22 cellular contexts compared by ENCODE assay signal in the genomic region with DNA sequence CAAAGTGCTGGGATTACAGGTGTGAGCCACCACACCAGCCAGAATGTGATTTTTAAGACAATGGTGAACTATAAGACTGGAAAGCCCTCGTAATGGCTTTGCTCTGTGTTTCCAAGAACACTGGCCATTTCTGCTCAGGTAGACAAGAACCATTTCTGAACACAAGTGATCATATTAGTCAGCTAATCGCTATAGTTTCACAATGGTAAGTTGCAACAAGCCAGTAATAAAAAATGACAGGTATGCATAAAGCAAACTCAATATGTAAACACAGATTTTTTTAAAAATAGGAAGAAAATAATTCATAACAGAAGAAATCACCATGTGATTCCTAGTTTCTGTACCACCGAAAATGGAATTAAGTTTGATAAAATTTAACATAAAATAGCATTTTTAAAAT.
DNase-seq lines count a peak whose midpoint lies in the region; ATAC-seq and TF ChIP-seq lines count a peak whose summit lies in the region.
"Had no signal": no experiment of that assay in that cellular context is flagged by ENCODE, and none has a peak within 500 bp of the region (broad histone marks: within the 10 kb centered on the region; RNA-seq: fewer than 3 reads in every experiment).

No MANE protein-coding gene starts in this region.

- no peaks in the 10 kb centered on the region for H3K9me2 ChIP-seq in PC-3 (replicated peaks; ENCODE audit: low read length)
- H3K9me2 ChIP-seq: SK-N-SH had no signal

- no peaks in the 10 kb centered on the region; the same call in 1 of the 2 replicates for H3K79me2 ChIP-seq in PC-3 (ENCODE audit: low read length)

- H3K9me3 Mint-ChIP-seq in Caco-2 (ENCODE audit: unreplicated experiment) = peaks cover 9% of the 10 kb centered on the region
- H3K9me3 Mint-ChIP-seq: CD8-positive, alpha-beta T cell; HFFc6; T-helper 1 cell treated with Interleukin-12 subunit alpha and Interleukin-12 subunit beta and Interleukin-4 antibody, amounts not matched to agents 30 μg/mL and 1 μg/mL, for 36 hours had no signal

- peak overlapping the region; percentile 56 for H3K27ac ChIP-seq in PC-3 (ENCODE audit: low read length)
- H3K27ac ChIP-seq: HL-60 had no signal

- peak overlapping the region; percentile 34; the same call in 1 of the 2 replicates for H3K4me2 ChIP-seq in PC-3 (ENCODE audit: low read length)
- H3K4me2 ChIP-seq: SK-N-SH had no signal

- no peaks in the 10 kb centered on the region for H4K20me1 ChIP-seq in PC-3 (ENCODE audit: low read length)

- peaks cover 5% of the 10 kb centered on the region for H3F3A ChIP-seq in PC-3 (ENCODE audit: low read length, unreplicated experiment)

- TF ChIP-seq CTCF in Caco-2 (IDR thresholded peaks at IDR 0.05; ENCODE audit: insufficient read depth in 1 of 2, low read depth in 1 of 2, low read length in 1 of 2, severe bottlenecking in 1 of 2, unreplicated experiment in 1 of 2) (no peak), PC-3 (conservative IDR thresholded peaks at IDR 0.05; ENCODE audit: low read depth, low read length) (no peak)

- no peak overlapping the region for H3K9ac ChIP-seq in PC-3 (ENCODE audit: low read length)
- H3K9ac ChIP-seq: SK-N-SH had no signal

- BruUV-seq in Caco-2 (replicated peaks; lab: Mats Ljungman, UMichigan) (no TSS peak), PC-3 (replicated peaks; lab: Mats Ljungman, UMichigan) (no TSS peak)

- H3K36me3 ChIP-seq in Caco-2 (ENCODE audit: control insufficient read depth, insufficient read depth, low read length) = no peaks in the 10 kb centered on the region
- no peaks in the 10 kb centered on the region for H3K36me3 ChIP-seq in PC-3 (ENCODE audit: low read depth, low read length)
- H3K36me3 ChIP-seq: HAP-1 had no signal

- no peaks in the 10 kb centered on the region for H3K27me3 ChIP-seq in Caco-2 (replicated peaks; ENCODE audit: control insufficient read depth, insufficient read depth, low read length)
- no peaks in the 10 kb centered on the region for H3K27me3 ChIP-seq in PC-3 (ENCODE audit: low read length)

- intact Hi-C loops in Caco-2 (cut with micrococcal nuclease; ENCODE audit: unreplicated experiment) = no loop called here
- intact Hi-C loops in PC-3 (cut with micrococcal nuclease) = no loop called here

- peaks cover 38% of the 10 kb centered on the region for H3K4me1 ChIP-seq in Caco-2
- peaks cover 50% of the 10 kb centered on the region for H3K4me1 ChIP-seq in PC-3 (ENCODE audit: insufficient read depth, low read length)
- H3K4me1 ChIP-seq: HAP-1 had no signal

- POLR2A ChIA-PET in Caco-2 (lab: Charles Lee) (no interaction called here), PC-3 (lab: Charles Lee; ENCODE audit: unreplicated experiment) (no interaction called here)

- peaks cover 24% of the 10 kb centered on the region for H3K4me1 Mint-ChIP-seq in Caco-2 (ENCODE audit: low read depth, unreplicated experiment)

- peak; percentile 49 for ATAC-seq in PC-3
- ATAC-seq in HG02884 (IDR thresholded peaks at IDR 0.05; ENCODE audit: unreplicated experiment) = no peak
- ATAC-seq: CD8-positive, alpha-beta T cell; Panc1 had no signal

- H2AFZ ChIP-seq in PC-3 (ENCODE audit: low read length) = no peak overlapping the region

- peak overlapping the region; percentile 59 for H3K27ac Mint-ChIP-seq in Caco-2 (ENCODE audit: unreplicated experiment)
- H3K27ac Mint-ChIP-seq: CD8-positive, alpha-beta T cell; HFFc6; T-helper 1 cell treated with Interleukin-12 subunit alpha and Interleukin-12 subunit beta and Interleukin-4 antibody, amounts not matched to agents 30 μg/mL and 1 μg/mL, for 36 hours had no signal

- H3K27me3 Mint-ChIP-seq in Caco-2 (ENCODE audit: insufficient read depth, unreplicated experiment) = no peaks in the 10 kb centered on the region

- no peak for DNase-seq in Caco-2
- DNase-seq in PC-3 = peak; percentile 81
- peak; percentile 49 for DNase-seq in amniotic epithelial cell (ENCODE audit: low read depth)
- peak; percentile 24 for DNase-seq in fibroblast of gingiva (ENCODE audit: low read depth)
- DNase-seq in activated gamma-delta T cell treated with Interleukin-2 at 50 U/mL for 16 hours = no peak
- no peak for DNase-seq in NCI-H2171 (lab: John Stamatoyannopoulos, UW)
- DNase-seq: C1 segment of cervical spinal cord; CD8-positive, alpha-beta T cell; DMS153; GOT3; HFFc6; Kasumi-1; NCI-H2029; NCI-H446 treated with DMSO at 0.1 percent for 48 hours; NCI-H82; SK-N-SH; SW 1271 had no signal

- CTCF ChIA-PET in Caco-2 (lab: Charles Lee) (no interaction called here), PC-3 (lab: Charles Lee) (no interaction called here)

- peaks cover 30% of the 10 kb centered on the region for H3K36me3 Mint-ChIP-seq in Caco-2 (ENCODE audit: insufficient read depth, unreplicated experiment)

- no peak overlapping the region for H3K4me3 Mint-ChIP-seq in Caco-2 (ENCODE audit: unreplicated experiment)
- H3K4me3 Mint-ChIP-seq: CD8-positive, alpha-beta T cell; HFFc6; T-helper 1 cell treated with Interleukin-12 subunit alpha and Interleukin-12 subunit beta and Interleukin-4 antibody, amounts not matched to agents 30 μg/mL and 1 μg/mL, for 36 hours had no signal

- H3K4me3 ChIP-seq in Caco-2 (ENCODE audit: low read depth, low read length) = no peak overlapping the region
- no peak overlapping the region for H3K4me3 ChIP-seq in PC-3 (ENCODE audit: low read length)
- H3K4me3 ChIP-seq: HAP-1 had no signal

- no peaks in the 10 kb centered on the region for H3K9me3 ChIP-seq in Caco-2
- H3K9me3 ChIP-seq in PC-3 (ENCODE audit: low read length) = no peaks in the 10 kb centered on the region
- H3K9me3 ChIP-seq: HAP-1, SK-N-SH had no signal

Comparison
In these comparisons a context has a peak if more than half of its experiments do, and no peak if none do; other contexts are left out.
1. DNase-seq: peak in PC-3 (single experiment), amniotic epithelial cell (single experiment) and fibroblast of gingiva (single experiment); none in Caco-2 (0 of 2), activated gamma-delta T cell treated with Interleukin-2 at 50 U/mL for 16 hours (single experiment) and NCI-H2171 (single experiment).